ENCODE assay signal across 1 cellular context in the genomic region with DNA sequence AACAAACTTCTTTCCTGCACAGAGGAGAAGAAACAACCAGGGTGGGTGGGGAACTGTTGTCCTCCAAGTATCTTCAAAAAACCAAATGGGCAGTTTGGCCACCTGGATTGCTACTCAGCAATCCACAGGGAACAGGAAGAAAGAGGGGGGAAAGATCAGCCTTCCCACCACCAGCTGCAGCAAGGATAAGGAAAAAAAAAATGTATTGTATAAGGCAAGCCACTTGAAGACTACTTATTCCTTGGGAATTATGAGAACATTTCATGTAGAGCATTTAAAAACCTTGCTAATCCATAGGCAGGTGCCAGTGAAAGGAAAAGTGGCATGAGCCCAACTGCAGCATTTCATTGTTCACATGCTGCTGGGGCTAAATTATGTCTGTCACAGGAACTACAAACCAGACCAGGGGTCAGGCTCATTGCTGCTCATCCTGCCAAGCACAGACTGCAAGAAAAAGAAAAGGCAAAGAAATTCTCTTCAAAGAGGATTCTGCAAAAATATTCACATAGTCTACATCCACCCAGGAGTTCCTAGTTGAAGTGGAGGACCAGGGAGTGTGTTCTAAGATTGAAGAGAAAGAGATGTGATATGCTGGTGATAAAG.
TF ChIP-seq lines count a peak whose summit lies in the region.

No MANE protein-coding gene starts in this region.

TF ChIP-seq in GM12878, 131 proteins besides CTCF, POLR2A, EP300 and RAD21 (continued from another document):
- TF ChIP-seq, protein P1, sequence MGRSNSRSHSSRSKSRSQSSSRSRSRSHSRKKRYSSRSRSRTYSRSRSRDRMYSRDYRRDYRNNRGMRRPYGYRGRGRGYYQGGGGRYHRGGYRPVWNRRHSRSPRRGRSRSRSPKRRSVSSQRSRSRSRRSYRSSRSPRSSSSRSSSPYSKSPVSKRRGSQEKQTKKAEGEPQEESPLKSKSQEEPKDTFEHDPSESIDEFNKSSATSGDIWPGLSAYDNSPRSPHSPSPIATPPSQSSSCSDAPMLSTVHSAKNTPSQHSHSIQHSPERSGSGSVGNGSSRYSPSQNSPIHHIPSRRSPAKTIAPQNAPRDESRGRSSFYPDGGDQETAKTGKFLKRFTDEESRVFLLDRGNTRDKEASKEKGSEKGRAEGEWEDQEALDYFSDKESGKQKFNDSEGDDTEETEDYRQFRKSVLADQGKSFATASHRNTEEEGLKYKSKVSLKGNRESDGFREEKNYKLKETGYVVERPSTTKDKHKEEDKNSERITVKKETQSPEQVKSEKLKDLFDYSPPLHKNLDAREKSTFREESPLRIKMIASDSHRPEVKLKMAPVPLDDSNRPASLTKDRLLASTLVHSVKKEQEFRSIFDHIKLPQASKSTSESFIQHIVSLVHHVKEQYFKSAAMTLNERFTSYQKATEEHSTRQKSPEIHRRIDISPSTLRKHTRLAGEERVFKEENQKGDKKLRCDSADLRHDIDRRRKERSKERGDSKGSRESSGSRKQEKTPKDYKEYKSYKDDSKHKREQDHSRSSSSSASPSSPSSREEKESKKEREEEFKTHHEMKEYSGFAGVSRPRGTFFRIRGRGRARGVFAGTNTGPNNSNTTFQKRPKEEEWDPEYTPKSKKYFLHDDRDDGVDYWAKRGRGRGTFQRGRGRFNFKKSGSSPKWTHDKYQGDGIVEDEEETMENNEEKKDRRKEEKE (IDR thresholded peaks at IDR 0.05) = no peak
- TF ChIP-seq IRF4 (IDR thresholded peaks at IDR 0.05; ENCODE audit: low read depth, low read length) (no peak), HDGF (IDR thresholded peaks at IDR 0.05) (no peak), MXI1 (IDR thresholded peaks at IDR 0.05; ENCODE audit: low read depth, low read length) (peak; percentile 61; the same call in 1 of the 2 replicates)
- TF ChIP-seq, protein P2, sequence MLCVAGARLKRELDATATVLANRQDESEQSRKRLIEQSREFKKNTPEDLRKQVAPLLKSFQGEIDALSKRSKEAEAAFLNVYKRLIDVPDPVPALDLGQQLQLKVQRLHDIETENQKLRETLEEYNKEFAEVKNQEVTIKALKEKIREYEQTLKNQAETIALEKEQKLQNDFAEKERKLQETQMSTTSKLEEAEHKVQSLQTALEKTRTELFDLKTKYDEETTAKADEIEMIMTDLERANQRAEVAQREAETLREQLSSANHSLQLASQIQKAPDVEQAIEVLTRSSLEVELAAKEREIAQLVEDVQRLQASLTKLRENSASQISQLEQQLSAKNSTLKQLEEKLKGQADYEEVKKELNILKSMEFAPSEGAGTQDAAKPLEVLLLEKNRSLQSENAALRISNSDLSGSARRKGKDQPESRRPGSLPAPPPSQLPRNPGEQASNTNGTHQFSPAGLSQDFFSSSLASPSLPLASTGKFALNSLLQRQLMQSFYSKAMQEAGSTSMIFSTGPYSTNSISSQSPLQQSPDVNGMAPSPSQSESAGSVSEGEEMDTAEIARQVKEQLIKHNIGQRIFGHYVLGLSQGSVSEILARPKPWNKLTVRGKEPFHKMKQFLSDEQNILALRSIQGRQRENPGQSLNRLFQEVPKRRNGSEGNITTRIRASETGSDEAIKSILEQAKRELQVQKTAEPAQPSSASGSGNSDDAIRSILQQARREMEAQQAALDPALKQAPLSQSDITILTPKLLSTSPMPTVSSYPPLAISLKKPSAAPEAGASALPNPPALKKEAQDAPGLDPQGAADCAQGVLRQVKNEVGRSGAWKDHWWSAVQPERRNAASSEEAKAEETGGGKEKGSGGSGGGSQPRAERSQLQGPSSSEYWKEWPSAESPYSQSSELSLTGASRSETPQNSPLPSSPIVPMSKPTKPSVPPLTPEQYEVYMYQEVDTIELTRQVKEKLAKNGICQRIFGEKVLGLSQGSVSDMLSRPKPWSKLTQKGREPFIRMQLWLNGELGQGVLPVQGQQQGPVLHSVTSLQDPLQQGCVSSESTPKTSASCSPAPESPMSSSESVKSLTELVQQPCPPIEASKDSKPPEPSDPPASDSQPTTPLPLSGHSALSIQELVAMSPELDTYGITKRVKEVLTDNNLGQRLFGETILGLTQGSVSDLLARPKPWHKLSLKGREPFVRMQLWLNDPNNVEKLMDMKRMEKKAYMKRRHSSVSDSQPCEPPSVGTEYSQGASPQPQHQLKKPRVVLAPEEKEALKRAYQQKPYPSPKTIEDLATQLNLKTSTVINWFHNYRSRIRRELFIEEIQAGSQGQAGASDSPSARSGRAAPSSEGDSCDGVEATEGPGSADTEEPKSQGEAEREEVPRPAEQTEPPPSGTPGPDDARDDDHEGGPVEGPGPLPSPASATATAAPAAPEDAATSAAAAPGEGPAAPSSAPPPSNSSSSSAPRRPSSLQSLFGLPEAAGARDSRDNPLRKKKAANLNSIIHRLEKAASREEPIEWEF (IDR thresholded peaks at IDR 0.05; ENCODE audit: insufficient replicate concordance, low read depth, low read length) = no peak
- TF ChIP-seq, protein P3, sequence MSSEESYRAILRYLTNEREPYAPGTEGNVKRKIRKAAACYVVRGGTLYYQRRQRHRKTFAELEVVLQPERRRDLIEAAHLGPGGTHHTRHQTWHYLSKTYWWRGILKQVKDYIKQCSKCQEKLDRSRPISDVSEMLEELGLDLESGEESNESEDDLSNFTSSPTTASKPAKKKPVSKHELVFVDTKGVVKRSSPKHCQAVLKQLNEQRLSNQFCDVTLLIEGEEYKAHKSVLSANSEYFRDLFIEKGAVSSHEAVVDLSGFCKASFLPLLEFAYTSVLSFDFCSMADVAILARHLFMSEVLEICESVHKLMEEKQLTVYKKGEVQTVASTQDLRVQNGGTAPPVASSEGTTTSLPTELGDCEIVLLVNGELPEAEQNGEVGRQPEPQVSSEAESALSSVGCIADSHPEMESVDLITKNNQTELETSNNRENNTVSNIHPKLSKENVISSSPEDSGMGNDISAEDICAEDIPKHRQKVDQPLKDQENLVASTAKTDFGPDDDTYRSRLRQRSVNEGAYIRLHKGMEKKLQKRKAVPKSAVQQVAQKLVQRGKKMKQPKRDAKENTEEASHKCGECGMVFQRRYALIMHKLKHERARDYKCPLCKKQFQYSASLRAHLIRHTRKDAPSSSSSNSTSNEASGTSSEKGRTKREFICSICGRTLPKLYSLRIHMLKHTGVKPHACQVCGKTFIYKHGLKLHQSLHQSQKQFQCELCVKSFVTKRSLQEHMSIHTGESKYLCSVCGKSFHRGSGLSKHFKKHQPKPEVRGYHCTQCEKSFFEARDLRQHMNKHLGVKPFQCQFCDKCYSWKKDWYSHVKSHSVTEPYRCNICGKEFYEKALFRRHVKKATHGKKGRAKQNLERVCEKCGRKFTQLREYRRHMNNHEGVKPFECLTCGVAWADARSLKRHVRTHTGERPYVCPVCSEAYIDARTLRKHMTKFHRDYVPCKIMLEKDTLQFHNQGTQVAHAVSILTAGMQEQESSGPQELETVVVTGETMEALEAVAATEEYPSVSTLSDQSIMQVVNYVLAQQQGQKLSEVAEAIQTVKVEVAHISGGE (CRISPR knock-in tag; IDR thresholded peaks at IDR 0.05) = no peak
